ENCODE assay signal across 2 cellular contexts in genomic region chr16:16032271-16032979, GRCh38.
TF ChIP-seq lines count a peak whose summit lies in the region.

No MANE protein-coding gene starts in this region.

TF ChIP-seq in HEK293, 187 proteins besides CTCF, POLR2A, EP300 and RAD21:
- TF ChIP-seq, protein P1, sequence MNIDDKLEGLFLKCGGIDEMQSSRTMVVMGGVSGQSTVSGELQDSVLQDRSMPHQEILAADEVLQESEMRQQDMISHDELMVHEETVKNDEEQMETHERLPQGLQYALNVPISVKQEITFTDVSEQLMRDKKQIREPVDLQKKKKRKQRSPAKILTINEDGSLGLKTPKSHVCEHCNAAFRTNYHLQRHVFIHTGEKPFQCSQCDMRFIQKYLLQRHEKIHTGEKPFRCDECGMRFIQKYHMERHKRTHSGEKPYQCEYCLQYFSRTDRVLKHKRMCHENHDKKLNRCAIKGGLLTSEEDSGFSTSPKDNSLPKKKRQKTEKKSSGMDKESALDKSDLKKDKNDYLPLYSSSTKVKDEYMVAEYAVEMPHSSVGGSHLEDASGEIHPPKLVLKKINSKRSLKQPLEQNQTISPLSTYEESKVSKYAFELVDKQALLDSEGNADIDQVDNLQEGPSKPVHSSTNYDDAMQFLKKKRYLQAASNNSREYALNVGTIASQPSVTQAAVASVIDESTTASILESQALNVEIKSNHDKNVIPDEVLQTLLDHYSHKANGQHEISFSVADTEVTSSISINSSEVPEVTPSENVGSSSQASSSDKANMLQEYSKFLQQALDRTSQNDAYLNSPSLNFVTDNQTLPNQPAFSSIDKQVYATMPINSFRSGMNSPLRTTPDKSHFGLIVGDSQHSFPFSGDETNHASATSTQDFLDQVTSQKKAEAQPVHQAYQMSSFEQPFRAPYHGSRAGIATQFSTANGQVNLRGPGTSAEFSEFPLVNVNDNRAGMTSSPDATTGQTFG (tag by site-specific recombination; IDR thresholded peaks at IDR 0.05; ENCODE audit: borderline replicate concordance) = no peak
- peak; percentile 68; the same call in 1 of the 2 replicates for TF ChIP-seq ZNF664 (tag by site-specific recombination; IDR thresholded peaks at IDR 0.05)

TF ChIP-seq in K562, 482 proteins besides CTCF, POLR2A, EP300 and RAD21:
- TF ChIP-seq ZNF407 (IDR thresholded peaks at IDR 0.05; ENCODE audit: low read depth) = no peak
- peak; percentile 89 for TF ChIP-seq ZKSCAN1 (IDR thresholded peaks at IDR 0.05; ENCODE audit: low read depth, low read length)
- TF ChIP-seq ZNF24 (IDR thresholded peaks at IDR 0.05) = 0 out of 2 replicates have a peak, but pooled peaks have one; percentile 27
TF ChIP-seq in K562: peak in this region for 2.
